Comparison of ENCODE assay signal across 15 cellular contexts in the genomic region with DNA sequence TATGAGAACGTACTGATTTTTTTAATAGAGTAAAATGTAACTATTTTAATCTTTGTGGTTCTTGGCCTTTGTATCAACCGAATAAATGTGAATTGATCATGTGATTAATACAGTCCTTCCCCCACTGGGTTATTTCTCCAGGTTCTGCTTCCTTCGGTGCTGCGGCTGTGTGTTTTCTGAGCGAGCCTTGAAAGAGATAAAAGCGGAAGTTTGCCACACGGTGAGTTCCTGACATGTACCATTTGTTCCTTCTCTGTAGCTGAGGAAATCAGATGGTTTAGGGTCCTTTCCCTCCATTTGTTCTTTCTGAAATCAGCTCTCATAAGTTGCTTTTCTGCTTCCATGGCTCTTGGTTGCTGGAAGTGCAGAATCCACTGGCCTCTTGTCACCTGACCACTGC. TPM values are rescaled to one million over a fixed set of nuclear protein-coding genes. Genes with fewer than 3 reads are reported as not detected.
DNase-seq lines count a peak whose midpoint lies in the region; ATAC-seq, FAIRE-seq and TF ChIP-seq lines count a peak whose summit lies in the region.
"Had no signal": no experiment of that assay in that cellular context is flagged by ENCODE, and none has a peak within 500 bp of the region (broad histone marks: within the 10 kb centered on the region; RNA-seq: fewer than 3 reads in every experiment).

No MANE protein-coding gene starts in this region.

- peak; percentile 61 for DNase-seq in Ammon's horn (ENCODE audit: low spot score)
- DNase-seq in CD8-positive, alpha-beta T cell, result no peak
- no peak for DNase-seq in T-helper 17 cell
- peak; percentile 38 for DNase-seq in globus pallidus (ENCODE audit: low spot score)
- no peak for DNase-seq in trophoblast cell
- DNase-seq in H54 (ENCODE audit: insufficient read length, low spot score), result no peak
- DNase-seq in OCI-M2 (lab: John Stamatoyannopoulos, UW; ENCODE audit: unreplicated experiment), result no peak
- DNase-seq in progenitor cell of endocrine pancreas (ENCODE audit: low spot score, unreplicated experiment), result no peak
- DNase-seq: activated gamma-delta T cell; NCI-H2227 treated with DMSO at 0.1 percent for 48 hours; PC-3; stimulated activated CD8-positive, alpha-beta memory T cell treated with anti-CD3 and anti-CD28 coated beads, Interleukin-4, amount 100 ng/mL, for 48 hours; uterus had no signal

- no peak overlapping the region for H2BK12ac ChIP-seq in trophoblast cell (ENCODE audit: low read length)

- no peak overlapping the region for H3K27ac ChIP-seq in CD8-positive, alpha-beta T cell (ENCODE audit: low read depth, low read length)
- no peak overlapping the region for H3K27ac ChIP-seq in trophoblast cell (ENCODE audit: low read depth, low read length)
- H3K27ac ChIP-seq: uterus had no signal

- H3K4me3 Mint-ChIP-seq in CD8-positive, alpha-beta T cell, result peak overlapping the region; percentile 66
- H3K4me3 Mint-ChIP-seq in T-helper 17 cell, result no peak overlapping the region
- no peak overlapping the region for H3K4me3 Mint-ChIP-seq in progenitor cell of endocrine pancreas (ENCODE audit: low read depth)

- no peak overlapping the region for H4K8ac ChIP-seq in trophoblast cell (ENCODE audit: low read depth, low read length)

- peaks cover 24% of the 10 kb centered on the region for H3K4me1 ChIP-seq in CD8-positive, alpha-beta T cell (ENCODE audit: insufficient read depth, low read length)
- H3K4me1 ChIP-seq in trophoblast cell (ENCODE audit: control insufficient read depth in 1 of 2, insufficient read depth in 2 of 2, low read length in 2 of 2), result no peaks in the 10 kb centered on the region
- H3K4me1 ChIP-seq: uterus had no signal

- no peak overlapping the region for H4K91ac ChIP-seq in trophoblast cell (ENCODE audit: low read depth, low read length)

- H2AK5ac ChIP-seq in trophoblast cell (ENCODE audit: low read length), result no peak overlapping the region

- H3K4ac ChIP-seq in trophoblast cell (ENCODE audit: low read depth, low read length), result no peak overlapping the region

- no peaks in the 10 kb centered on the region for H3K79me2 ChIP-seq in trophoblast cell (ENCODE audit: control insufficient read depth, insufficient read depth, low read length, poor library complexity)

- intact Hi-C loops in CD8-positive, alpha-beta T cell (cut with DNase I, micrococcal nuclease), result no loop called here

- POLR2A ChIA-PET in CD8-positive, alpha-beta T cell (lab: Charles Lee), result interaction anchor here (0.5 kb wide), 1 partner anchor 89 kb away, joined by 3 read pairs; no protein-coding TSS in a partner anchor

- H3K27me3 Mint-ChIP-seq in CD8-positive, alpha-beta T cell (ENCODE audit: low read depth), result no peaks in the 10 kb centered on the region
- H3K27me3 Mint-ChIP-seq in T-helper 17 cell (no peaks in the 10 kb centered on the region), progenitor cell of endocrine pancreas (no peaks in the 10 kb centered on the region)

- peaks cover 93% of the 10 kb centered on the region for H3K36me3 Mint-ChIP-seq in CD8-positive, alpha-beta T cell
- H3K36me3 Mint-ChIP-seq in T-helper 17 cell (ENCODE audit: low read depth) (peaks cover 19% of the 10 kb centered on the region), progenitor cell of endocrine pancreas (ENCODE audit: insufficient read depth) (peaks cover 14% of the 10 kb centered on the region)

- H3K4me3 ChIP-seq in CD8-positive, alpha-beta T cell (ENCODE audit: low read depth, low read length), result peak overlapping the region; percentile 10
- H3K4me3 ChIP-seq in trophoblast cell (ENCODE audit: low read depth, low read length), result no peak overlapping the region
- H3K4me3 ChIP-seq: uterus had no signal

- no peak overlapping the region for H3K18ac ChIP-seq in trophoblast cell (ENCODE audit: low read length)

- ATAC-seq in CD8-positive, alpha-beta T cell, result no peak
- peak; percentile 39 for ATAC-seq in T-helper 17 cell
- ATAC-seq: PC-3 had no signal

- H3K14ac ChIP-seq in trophoblast cell (ENCODE audit: low read length), result no peak overlapping the region

- peak overlapping the region; percentile 84 for H3K27ac Mint-ChIP-seq in CD8-positive, alpha-beta T cell
- peak overlapping the region; percentile 83 for H3K27ac Mint-ChIP-seq in T-helper 17 cell
- H3K27ac Mint-ChIP-seq in progenitor cell of endocrine pancreas, result no peak overlapping the region

- peaks cover 44% of the 10 kb centered on the region for H3K4me1 Mint-ChIP-seq in CD8-positive, alpha-beta T cell (ENCODE audit: low read depth)
- H3K4me1 Mint-ChIP-seq in T-helper 17 cell, result peaks cover 39% of the 10 kb centered on the region
- H3K4me1 Mint-ChIP-seq in progenitor cell of endocrine pancreas (ENCODE audit: low read depth), result no peaks in the 10 kb centered on the region

- TF ChIP-seq POLR2A in H54 (IDR thresholded peaks at IDR 0.05; ENCODE audit: low read depth, low read length), result no peak

- no peak overlapping the region for H3K4me2 ChIP-seq in trophoblast cell (ENCODE audit: low read length)

- no peak overlapping the region for H4K12ac ChIP-seq in trophoblast cell (ENCODE audit: low read depth, low read length)

- H3K9ac ChIP-seq in trophoblast cell (ENCODE audit: low read length), result no peak overlapping the region

- H3K79me1 ChIP-seq in trophoblast cell (ENCODE audit: low read length), result no peaks in the 10 kb centered on the region

- no peak overlapping the region for H3K23ac ChIP-seq in trophoblast cell (ENCODE audit: low read length)

- peaks cover 33% of the 10 kb centered on the region for H3K36me3 ChIP-seq in CD8-positive, alpha-beta T cell (ENCODE audit: insufficient read depth, low read length)
- H3K36me3 ChIP-seq in trophoblast cell (ENCODE audit: control insufficient read depth in 1 of 2, insufficient read depth in 2 of 2, low read length in 2 of 2), result peaks cover 27 to 52% of the 10 kb centered on the region in 2 experiments
- H3K36me3 ChIP-seq: uterus had no signal

- no peak overlapping the region for H2BK5ac ChIP-seq in trophoblast cell (ENCODE audit: low read depth, low read length, poor library complexity)

- CTCF ChIA-PET in CD8-positive, alpha-beta T cell (lab: Charles Lee), result no interaction called here

- H3K9me3 Mint-ChIP-seq in CD8-positive, alpha-beta T cell, result no peaks in the 10 kb centered on the region
- no peaks in the 10 kb centered on the region for H3K9me3 Mint-ChIP-seq in progenitor cell of endocrine pancreas (ENCODE audit: low read depth)

- H3K27me3 ChIP-seq in CD8-positive, alpha-beta T cell (ENCODE audit: insufficient read depth, low read length), result no peaks in the 10 kb centered on the region
- H3K27me3 ChIP-seq in trophoblast cell (ENCODE audit: insufficient read depth, low read length), result no peaks in the 10 kb centered on the region
- H3K27me3 ChIP-seq: uterus had no signal

- no peak overlapping the region for H2AFZ ChIP-seq in trophoblast cell (ENCODE audit: insufficient read depth, low read length, poor library complexity)

- no peaks in the 10 kb centered on the region for H3K9me3 ChIP-seq in CD8-positive, alpha-beta T cell (ENCODE audit: low read length)
- H3K9me3 ChIP-seq in T-helper 17 cell (ENCODE audit: control insufficient read depth, low read length, poor library complexity, severe bottlenecking), result no peaks in the 10 kb centered on the region
- peaks cover 1% of the 10 kb centered on the region for H3K9me3 ChIP-seq in trophoblast cell (ENCODE audit: insufficient read depth, low read depth, low read length)
- H3K9me3 ChIP-seq: uterus had no signal

- no peak for FAIRE-seq in H54 (lab: Jason Lieb, UNC)
- FAIRE-seq: keratinocyte had no signal

- no CpG with 5 or more reads among the region's 7 CpGs for WGBS in trophoblast cell (ENCODE audit: extremely low coverage, insufficient coverage, insufficient read length)

- TF ChIP-seq CTCF in CD8-positive, alpha-beta T cell (IDR thresholded peaks at IDR 0.05), result no peak
- no peak for TF ChIP-seq CTCF in progenitor cell of endocrine pancreas (IDR thresholded peaks at IDR 0.05; ENCODE audit: unreplicated experiment)

- no peak overlapping the region for H2BK120ac ChIP-seq in trophoblast cell (ENCODE audit: insufficient read depth, low read length, poor library complexity)

RNA-seq across cellular contexts. Expression of gene RTF2, which starts 15.5 kb away (rescaled TPM):
- total RNA-seq in CD8-positive, alpha-beta T cell, result 10 to 100 TPM; 56.5 to 57.6 TPM
- total RNA-seq in T-helper 17 cell, result 10 to 100 TPM; 62.3 to 62.6 TPM
- polyA plus RNA-seq in trophoblast cell (2013), result 61.2 and 61.7 TPM in 2 replicates
- total RNA-seq in progenitor cell of endocrine pancreas, result 62.6 and 65.5 TPM in 2 replicates

RNA-seq across cellular contexts. Expression of gene FAM209A, which starts 40.6 kb away (rescaled TPM):
- total RNA-seq in CD8-positive, alpha-beta T cell, result 1 to 10 TPM; 7.4 to 7.7 TPM
- total RNA-seq in T-helper 17 cell, result 1 to 10 TPM; 3.8 to 6.7 TPM
- 0.15 and 0.47 TPM in 2 replicates for polyA plus RNA-seq in trophoblast cell (2013)
- 0.69 TPM in 1 of 2 replicates, not detected in the other for total RNA-seq in progenitor cell of endocrine pancreas
- total RNA-seq: glomerular endothelial cell had no signal

RNA-seq across cellular contexts. Expression of gene FAM209B, which starts 49.1 kb away (rescaled TPM):
- total RNA-seq in CD8-positive, alpha-beta T cell, result 1 to 10 TPM; 2.3 to 2.9 TPM
- total RNA-seq in T-helper 17 cell (1 to 10 TPM; 1.5 to 3.2 TPM), progenitor cell of endocrine pancreas (not detected in 2 replicates)
- polyA plus RNA-seq in trophoblast cell (2013), result 0.45 and 0.67 TPM in 2 replicates
- total RNA-seq: glomerular endothelial cell had no signal

Comparison
In these comparisons a context has a peak if more than half of its experiments do, and no peak if none do; other contexts are left out.
1. DNase-seq: peak in Ammon's horn (single experiment) and globus pallidus (single experiment); none in CD8-positive, alpha-beta T cell (0 of 7), T-helper 17 cell (0 of 3), trophoblast cell (0 of 2), H54 (single experiment), OCI-M2 (single experiment) and progenitor cell of endocrine pancreas (single experiment).